ENCODE assay signal across 8 cellular contexts in the genomic region with DNA sequence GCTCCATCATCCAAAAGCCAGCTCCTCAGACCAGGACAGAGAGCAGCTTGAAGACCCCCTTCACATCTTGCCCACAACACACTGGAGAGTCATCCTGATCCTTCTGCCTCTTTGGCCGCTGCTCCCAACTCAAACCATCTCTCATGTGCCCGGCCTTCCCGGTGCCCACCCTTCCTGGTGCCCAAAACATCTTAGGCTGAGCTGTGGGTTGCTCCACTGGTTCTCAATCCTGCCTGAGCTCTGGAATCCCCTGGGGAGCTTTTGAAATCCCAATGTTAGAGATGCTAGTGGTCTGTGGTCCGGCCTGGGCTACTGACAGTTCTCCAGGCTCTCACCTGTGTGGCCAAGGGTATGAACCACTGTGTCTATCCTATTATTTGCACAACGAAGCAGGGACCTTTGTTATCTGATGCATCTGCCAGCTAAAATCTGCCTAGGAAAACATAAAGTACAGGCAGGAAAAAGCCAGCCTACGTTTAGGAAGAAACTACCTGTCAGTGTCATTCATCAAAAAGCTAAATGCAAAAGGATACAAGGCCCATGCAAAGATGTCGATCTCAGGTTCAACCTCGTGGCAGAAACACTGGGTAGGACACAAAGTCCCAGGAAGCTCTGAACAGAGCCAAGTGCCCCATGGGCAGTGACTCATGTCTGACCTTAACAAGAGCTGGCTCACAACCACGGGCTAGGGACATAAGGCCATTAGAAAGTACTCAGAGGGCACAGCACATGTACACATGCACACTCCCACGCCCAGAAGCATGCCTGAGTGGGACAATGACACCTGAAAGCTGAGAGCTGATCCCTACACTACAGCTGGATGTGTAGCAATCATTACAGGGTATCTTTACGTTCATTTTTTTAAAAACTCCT. TPM values are rescaled to one million over a fixed set of nuclear protein-coding genes. Genes with fewer than 3 reads are reported as not detected.
DNase-seq lines count a peak whose midpoint lies in the region; ATAC-seq and TF ChIP-seq lines count a peak whose summit lies in the region.

No MANE protein-coding gene starts in this region.

- TF ChIP-seq CTCF in suprapubic skin (IDR thresholded peaks at IDR 0.05) = no peak

- H3K9me3 Mint-ChIP-seq in activated naive CD4-positive, alpha-beta T cell treated with anti-CD3 and anti-CD28 coated beads, Interleukin-2, amount 10 ng/mL, durations not matched to agents 7 days and 5 days = no peaks in the 10 kb centered on the region

- CTCF ChIA-PET in activated naive CD4-positive, alpha-beta T cell treated with anti-CD3 and anti-CD28 coated beads, Interleukin-2, amount 10 ng/mL, durations not matched to agents 7 days and 5 days (lab: Charles Lee) = interaction anchor here (1.5 kb wide), 1 partner anchor 13 kb away, joined by 3 read pairs; no protein-coding TSS in a partner anchor

- peak; percentile 24 for DNase-seq in amniotic stem cell (lab: John Stamatoyannopoulos, UW)
- DNase-seq in iris pigment epithelial cell (ENCODE audit: low read depth) = peak; percentile 63
- DNase-seq in suprapubic skin (ENCODE audit: low spot score in 2 of 2) = peak; percentile 84 to 85
- DNase-seq in activated naive CD4-positive, alpha-beta T cell treated with anti-CD3 and anti-CD28 coated beads, Interleukin-2, amount 10 ng/mL, durations not matched to agents 7 days and 5 days = no peak
- no peak for DNase-seq in DMS79 (lab: John Stamatoyannopoulos, UW)

- H3K9me3 ChIP-seq in suprapubic skin = no peaks in the 10 kb centered on the region

- TF ChIP-seq EP300 in Ishikawa (IDR thresholded peaks at IDR 0.05; ENCODE audit: borderline replicate concordance) (peak; percentile 50; the same call in 1 of the 2 replicates), suprapubic skin (IDR thresholded peaks at IDR 0.05) (peak; percentile 62)

- no peak for ATAC-seq in HG03442 (IDR thresholded peaks at IDR 0.05; ENCODE audit: unreplicated experiment)
- no peak for ATAC-seq in GM21526 (IDR thresholded peaks at IDR 0.05; ENCODE audit: low FRiP score, unreplicated experiment)

- no peaks in the 10 kb centered on the region for H3K36me3 ChIP-seq in suprapubic skin

- WGBS in suprapubic skin = 64% methylated on average over 11 of the region's 11 CpGs

- no peaks in the 10 kb centered on the region for H3K27me3 Mint-ChIP-seq in activated naive CD4-positive, alpha-beta T cell treated with anti-CD3 and anti-CD28 coated beads, Interleukin-2, amount 10 ng/mL, durations not matched to agents 7 days and 5 days

- H3K27ac Mint-ChIP-seq in activated naive CD4-positive, alpha-beta T cell treated with anti-CD3 and anti-CD28 coated beads, Interleukin-2, amount 10 ng/mL, durations not matched to agents 7 days and 5 days = no peak overlapping the region

- no peak overlapping the region for H3K4me3 ChIP-seq in suprapubic skin

- no peak for TF ChIP-seq RAD21 in Ishikawa (IDR thresholded peaks at IDR 0.05; ENCODE audit: low read depth)

- H3K27ac ChIP-seq in suprapubic skin = peak overlapping the region; percentile 86

- H3K4me1 Mint-ChIP-seq in activated naive CD4-positive, alpha-beta T cell treated with anti-CD3 and anti-CD28 coated beads, Interleukin-2, amount 10 ng/mL, durations not matched to agents 7 days and 5 days = peaks cover 2% of the 10 kb centered on the region

- H3K27me3 ChIP-seq in suprapubic skin = no peaks in the 10 kb centered on the region

- no peaks in the 10 kb centered on the region for H3K36me3 Mint-ChIP-seq in activated naive CD4-positive, alpha-beta T cell treated with anti-CD3 and anti-CD28 coated beads, Interleukin-2, amount 10 ng/mL, durations not matched to agents 7 days and 5 days

- peaks cover 57% of the 10 kb centered on the region for H3K4me1 ChIP-seq in suprapubic skin

- no peak for TF ChIP-seq POLR2A in suprapubic skin (IDR thresholded peaks at IDR 0.05)

- no peak overlapping the region for H3K4me3 Mint-ChIP-seq in activated naive CD4-positive, alpha-beta T cell treated with anti-CD3 and anti-CD28 coated beads, Interleukin-2, amount 10 ng/mL, durations not matched to agents 7 days and 5 days

TF ChIP-seq in Ishikawa, 13 proteins besides CTCF, POLR2A, EP300 and RAD21:
- TF ChIP-seq YY1 (IDR thresholded peaks at IDR 0.05; ENCODE audit: low read depth) (no peak), EGR1 (IDR thresholded peaks at IDR 0.05) (0 out of 2 replicates have a peak, but pooled peaks have one; percentile 40), TEAD4 (IDR thresholded peaks at IDR 0.05) (peak; percentile 11; the same call in 1 of the 2 replicates), CEBPB (IDR thresholded peaks at IDR 0.05) (no peak), NFIC (IDR thresholded peaks at IDR 0.05) (peak; percentile 67)
- TF ChIP-seq, protein P1, sequence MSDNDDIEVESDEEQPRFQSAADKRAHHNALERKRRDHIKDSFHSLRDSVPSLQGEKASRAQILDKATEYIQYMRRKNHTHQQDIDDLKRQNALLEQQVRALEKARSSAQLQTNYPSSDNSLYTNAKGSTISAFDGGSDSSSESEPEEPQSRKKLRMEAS (IDR thresholded peaks at IDR 0.05) = peak; percentile 92
- TF ChIP-seq, protein P2, sequence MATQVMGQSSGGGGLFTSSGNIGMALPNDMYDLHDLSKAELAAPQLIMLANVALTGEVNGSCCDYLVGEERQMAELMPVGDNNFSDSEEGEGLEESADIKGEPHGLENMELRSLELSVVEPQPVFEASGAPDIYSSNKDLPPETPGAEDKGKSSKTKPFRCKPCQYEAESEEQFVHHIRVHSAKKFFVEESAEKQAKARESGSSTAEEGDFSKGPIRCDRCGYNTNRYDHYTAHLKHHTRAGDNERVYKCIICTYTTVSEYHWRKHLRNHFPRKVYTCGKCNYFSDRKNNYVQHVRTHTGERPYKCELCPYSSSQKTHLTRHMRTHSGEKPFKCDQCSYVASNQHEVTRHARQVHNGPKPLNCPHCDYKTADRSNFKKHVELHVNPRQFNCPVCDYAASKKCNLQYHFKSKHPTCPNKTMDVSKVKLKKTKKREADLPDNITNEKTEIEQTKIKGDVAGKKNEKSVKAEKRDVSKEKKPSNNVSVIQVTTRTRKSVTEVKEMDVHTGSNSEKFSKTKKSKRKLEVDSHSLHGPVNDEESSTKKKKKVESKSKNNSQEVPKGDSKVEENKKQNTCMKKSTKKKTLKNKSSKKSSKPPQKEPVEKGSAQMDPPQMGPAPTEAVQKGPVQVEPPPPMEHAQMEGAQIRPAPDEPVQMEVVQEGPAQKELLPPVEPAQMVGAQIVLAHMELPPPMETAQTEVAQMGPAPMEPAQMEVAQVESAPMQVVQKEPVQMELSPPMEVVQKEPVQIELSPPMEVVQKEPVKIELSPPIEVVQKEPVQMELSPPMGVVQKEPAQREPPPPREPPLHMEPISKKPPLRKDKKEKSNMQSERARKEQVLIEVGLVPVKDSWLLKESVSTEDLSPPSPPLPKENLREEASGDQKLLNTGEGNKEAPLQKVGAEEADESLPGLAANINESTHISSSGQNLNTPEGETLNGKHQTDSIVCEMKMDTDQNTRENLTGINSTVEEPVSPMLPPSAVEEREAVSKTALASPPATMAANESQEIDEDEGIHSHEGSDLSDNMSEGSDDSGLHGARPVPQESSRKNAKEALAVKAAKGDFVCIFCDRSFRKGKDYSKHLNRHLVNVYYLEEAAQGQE (IDR thresholded peaks at IDR 0.05; ENCODE audit: low read depth) = no peak

RNA-seq across cellular contexts. Expression of a gene that starts 30.8 kb away (rescaled TPM):
- total RNA-seq in suprapubic skin = 100 to 1,000 TPM in 1 of 4 donors, 10 to 100 TPM in 3; 38.8 to 309 (median 68.3) TPM

Comparison
In these comparisons a context has a peak if more than half of its experiments do, and no peak if none do; other contexts are left out.
1. DNase-seq: peak in amniotic stem cell (single experiment), iris pigment epithelial cell (single experiment) and suprapubic skin (2 of 2); none in activated naive CD4-positive, alpha-beta T cell treated with anti-CD3 and anti-CD28 coated beads, Interleukin-2, amount 10 ng/mL, durations not matched to agents 7 days and 5 days (single experiment) and DMS79 (single experiment).